13 cellular contexts compared by ENCODE assay signal in genomic region chr7:106281919-106282318, GRCh38. TPM values are rescaled to one million over a fixed set of nuclear protein-coding genes. Genes with fewer than 3 reads are reported as not detected.
DNase-seq lines count a peak whose midpoint lies in the region; ATAC-seq and TF ChIP-seq lines count a peak whose summit lies in the region.
"Had no signal": no experiment of that assay in that cellular context is flagged by ENCODE, and none has a peak within 500 bp of the region (broad histone marks: within the 10 kb centered on the region; RNA-seq: fewer than 3 reads in every experiment).

No MANE protein-coding gene starts in this region.

- H3K36me3 Mint-ChIP-seq in natural killer cell treated with Interleukin-12 subunit alpha and Interleukin-12 subunit beta and Interleukin-15 and Interleukin-18, amount 100 ng/mL, for 72 hours = peaks cover 32% of the 10 kb centered on the region
- no peaks in the 10 kb centered on the region for H3K36me3 Mint-ChIP-seq in natural killer cell
- peaks cover 28 to 58% of the 10 kb centered on the region in 2 donors for H3K36me3 Mint-ChIP-seq in activated naive CD4-positive, alpha-beta T cell treated with anti-CD3 and anti-CD28 coated beads, Interleukin-2, amount 50 U/mL, for 72 hours

- TF ChIP-seq POLR2A in upper lobe of left lung (IDR thresholded peaks at IDR 0.05) (no peak), sigmoid colon (IDR thresholded peaks at IDR 0.05) (no peak)

- H3K9me3 ChIP-seq in upper lobe of left lung (no peaks in the 10 kb centered on the region), sigmoid colon (no peaks in the 10 kb centered on the region)
- H3K9me3 ChIP-seq: BE2C had no signal

- H3K27me3 ChIP-seq in upper lobe of left lung = no peaks in the 10 kb centered on the region
- H3K27me3 ChIP-seq in sigmoid colon = no peaks in the 10 kb centered on the region
- H3K27me3 ChIP-seq: BE2C had no signal

- no peak for ATAC-seq in natural killer cell treated with Interleukin-12 subunit alpha and Interleukin-12 subunit beta and Interleukin-15 and Interleukin-18, amount 100 ng/mL, for 72 hours
- no peak for ATAC-seq in natural killer cell
- ATAC-seq in activated naive CD4-positive, alpha-beta T cell treated with anti-CD3 and anti-CD28 coated beads, Interleukin-2, amount 50 U/mL, for 72 hours = no peak
- ATAC-seq in upper lobe of left lung (ENCODE audit: low FRiP score in 2 of 2) = no peak
- no peak for ATAC-seq in SK-N-SH treated with all-trans-retinoic acid at 6 μM for 48 hours
- ATAC-seq: Panc1 had no signal

- intact Hi-C loops in natural killer cell (cut with micrococcal nuclease) = loop anchor here (10.0 kb wide), 3 partner anchors 167 to 1463 kb away; partner anchors contain the start of genes CBLL1 and SYPL1
- intact Hi-C loops in sigmoid colon (cut with DNase I) = loop anchor here (2.0 to 10.0 kb wide), 2 partner anchors 181 to 217 kb away; no protein-coding TSS in a partner anchor

- DNase-seq in natural killer cell treated with Interleukin-12 subunit alpha and Interleukin-12 subunit beta and Interleukin-15 and Interleukin-18, amount 100 ng/mL, for 72 hours (ENCODE audit: low spot score) = no peak
- DNase-seq in natural killer cell = no peak
- DNase-seq in activated naive CD4-positive, alpha-beta T cell treated with anti-CD3 and anti-CD28 coated beads, Interleukin-2, amount 50 U/mL, for 72 hours (ENCODE audit: low spot score in 2 of 2) = no peak
- peak; percentile 2 for DNase-seq in fibroblast of villous mesenchyme (ENCODE audit: low read depth)
- no peak for DNase-seq in upper lobe of left lung
- no peak for DNase-seq in NCI-H524 treated with DMSO at 0.1 percent for 48 hours (lab: John Stamatoyannopoulos, UW)
- DNase-seq in sigmoid colon = no peak
- DNase-seq: activated gamma-delta T cell treated with Interleukin-2 at 50 U/mL for 16 hours; BE2C; effector CD4-positive, alpha-beta T cell; small intestine had no signal

- WGBS in upper lobe of left lung, 2 donors = 95 to 97% methylated on average over 3 of the region's 3 CpGs
- 80 to 87% methylated on average over 3 of the region's 3 CpGs for WGBS in sigmoid colon, 2 donors

- peaks cover 43 to 44% of the 10 kb centered on the region in 2 donors for H3K4me1 Mint-ChIP-seq in natural killer cell treated with Interleukin-12 subunit alpha and Interleukin-12 subunit beta and Interleukin-15 and Interleukin-18, amount 100 ng/mL, for 72 hours (ENCODE audit: low read depth in 2 of 2)
- H3K4me1 Mint-ChIP-seq in natural killer cell = peaks cover 28% of the 10 kb centered on the region in 2 donors

- no peak for TF ChIP-seq CTCF in natural killer cell (IDR thresholded peaks at IDR 0.05)
- TF ChIP-seq CTCF in fibroblast of villous mesenchyme (IDR thresholded peaks at IDR 0.05; ENCODE audit: insufficient read depth, low read depth, low read length) = no peak
- TF ChIP-seq CTCF in upper lobe of left lung (IDR thresholded peaks at IDR 0.05) = no peak
- no peak for TF ChIP-seq CTCF in sigmoid colon (IDR thresholded peaks at IDR 0.05)

- H3K27ac ChIP-seq in upper lobe of left lung = peak overlapping the region; percentile 98 to 100 (median 98)
- H3K27ac ChIP-seq in sigmoid colon = no peak overlapping the region

- H3K36me3 ChIP-seq in upper lobe of left lung (peaks cover 0 to 16% (median 0%) of the 10 kb centered on the region in 4 donors), sigmoid colon (peaks cover 0 to 7% (median 0%) of the 10 kb centered on the region in 4 donors)
- H3K36me3 ChIP-seq: BE2C had no signal

- TF ChIP-seq EP300 in upper lobe of left lung (IDR thresholded peaks at IDR 0.05) (no peak), sigmoid colon (IDR thresholded peaks at IDR 0.05) (no peak)

- H3K9me3 Mint-ChIP-seq in natural killer cell treated with Interleukin-12 subunit alpha and Interleukin-12 subunit beta and Interleukin-15 and Interleukin-18, amount 100 ng/mL, for 72 hours = no peaks in the 10 kb centered on the region
- no peaks in the 10 kb centered on the region for H3K9me3 Mint-ChIP-seq in natural killer cell
- no peaks in the 10 kb centered on the region for H3K9me3 Mint-ChIP-seq in activated naive CD4-positive, alpha-beta T cell treated with anti-CD3 and anti-CD28 coated beads, Interleukin-2, amount 50 U/mL, for 72 hours

- H3K27me3 Mint-ChIP-seq in natural killer cell treated with Interleukin-12 subunit alpha and Interleukin-12 subunit beta and Interleukin-15 and Interleukin-18, amount 100 ng/mL, for 72 hours = no peaks in the 10 kb centered on the region
- H3K27me3 Mint-ChIP-seq in natural killer cell (ENCODE audit: low read depth in 2 of 2) = no peaks in the 10 kb centered on the region

- peak overlapping the region; percentile 90 to 92 for H3K27ac Mint-ChIP-seq in natural killer cell treated with Interleukin-12 subunit alpha and Interleukin-12 subunit beta and Interleukin-15 and Interleukin-18, amount 100 ng/mL, for 72 hours
- H3K27ac Mint-ChIP-seq in natural killer cell = no peak overlapping the region
- peak overlapping the region; percentile 83 to 95 for H3K27ac Mint-ChIP-seq in activated naive CD4-positive, alpha-beta T cell treated with anti-CD3 and anti-CD28 coated beads, Interleukin-2, amount 50 U/mL, for 72 hours

- H3K4me3 Mint-ChIP-seq in natural killer cell treated with Interleukin-12 subunit alpha and Interleukin-12 subunit beta and Interleukin-15 and Interleukin-18, amount 100 ng/mL, for 72 hours = peak overlapping the region; percentile 94
- H3K4me3 Mint-ChIP-seq in natural killer cell = no peak overlapping the region

- H3K4me1 ChIP-seq in upper lobe of left lung = peaks cover 37 to 64% (median 50%) of the 10 kb centered on the region in 4 donors
- H3K4me1 ChIP-seq in sigmoid colon = peaks cover 0 to 53% (median 23%) of the 10 kb centered on the region in 4 donors
- H3K4me1 ChIP-seq: BE2C had no signal

- H3K4me3 ChIP-seq in fibroblast of villous mesenchyme (ENCODE audit: low read depth, low read length) = peak overlapping the region; percentile 86
- peak overlapping the region; percentile 1 to 86 (median 77) for H3K4me3 ChIP-seq in upper lobe of left lung
- H3K4me3 ChIP-seq in sigmoid colon = peak overlapping the region in 1 of 4 donors; percentile 82

TF ChIP-seq in SK-N-SH treated with all-trans-retinoic acid at 6 μM for 48 hours, 23 proteins besides CTCF, POLR2A, EP300 and RAD21:
- TF ChIP-seq CSDC2 (CRISPR knock-in tag; IDR thresholded peaks at IDR 0.05) (no peak), ZFP30 (CRISPR knock-in tag; IDR thresholded peaks at IDR 0.05) (no peak), CSRNP3 (CRISPR knock-in tag; IDR thresholded peaks at IDR 0.05) (no peak), PATZ1 (CRISPR knock-in tag; IDR thresholded peaks at IDR 0.05; ENCODE audit: borderline replicate concordance) (no peak), ESRRG (CRISPR knock-in tag; IDR thresholded peaks at IDR 0.05) (no peak), ZFP3 (CRISPR knock-in tag; IDR thresholded peaks at IDR 0.05) (no peak), TOX (CRISPR knock-in tag; IDR thresholded peaks at IDR 0.05; ENCODE audit: borderline replicate concordance) (no peak), ZNF565 (CRISPR knock-in tag; conservative IDR thresholded peaks at IDR 0.05; ENCODE audit: low read depth) (no peak), GLIS3 (CRISPR knock-in tag; IDR thresholded peaks at IDR 0.05) (no peak), ZNF8 (CRISPR knock-in tag; IDR thresholded peaks at IDR 0.05) (no peak), ARNTL (CRISPR knock-in tag; IDR thresholded peaks at IDR 0.05; ENCODE audit: borderline replicate concordance, low read depth) (no peak), RARB (CRISPR knock-in tag; IDR thresholded peaks at IDR 0.05) (no peak), OSR1 (CRISPR knock-in tag; IDR thresholded peaks at IDR 0.05) (no peak), TCF4 (CRISPR knock-in tag; IDR thresholded peaks at IDR 0.05; ENCODE audit: borderline replicate concordance) (no peak), PPARA (CRISPR knock-in tag; IDR thresholded peaks at IDR 0.05; ENCODE audit: borderline replicate concordance) (no peak)

RNA-seq across cellular contexts. Expression of gene NAMPT, which starts 2.9 kb away (rescaled TPM):
- 100 to 1,000 TPM; 283 to 446 TPM for total RNA-seq in natural killer cell treated with Interleukin-12 subunit alpha and Interleukin-12 subunit beta and Interleukin-15 and Interleukin-18, amount 100 ng/mL, for 72 hours
- total RNA-seq in natural killer cell = 100 to 1,000 TPM; 194 to 414 (median 270) TPM
- total RNA-seq in activated naive CD4-positive, alpha-beta T cell treated with anti-CD3 and anti-CD28 coated beads, Interleukin-2, amount 50 U/mL, for 72 hours = 100 to 1,000 TPM; 334 to 524 TPM
- total RNA-seq in fibroblast of villous mesenchyme = 160 and 180 TPM in 2 replicates
- total RNA-seq in upper lobe of left lung = 100 to 1,000 TPM; 129 to 326 (median 212) TPM
- total RNA-seq in sigmoid colon = 100 to 1,000 TPM in 2 of 4 donors, 10 to 100 TPM in 2; 53.2 to 717 (median 132) TPM
- polyA plus RNA-seq in sigmoid colon = 100 to 1,000 TPM in 1 of 3 donors, 10 to 100 TPM in 2; 51.1 to 108 (median 83.9) TPM

Comparison
In these comparisons a context has a peak if more than half of its experiments do, and no peak if none do; other contexts are left out.
1. H3K27ac Mint-ChIP-seq: peak in natural killer cell treated with Interleukin-12 subunit alpha and Interleukin-12 subunit beta and Interleukin-15 and Interleukin-18, amount 100 ng/mL, for 72 hours (2 of 2) and activated naive CD4-positive, alpha-beta T cell treated with anti-CD3 and anti-CD28 coated beads, Interleukin-2, amount 50 U/mL, for 72 hours (2 of 2); none in natural killer cell (0 of 2).
2. H3K27ac ChIP-seq: peak in upper lobe of left lung (4 of 4); none in sigmoid colon (0 of 4).